ENCODE assay signal across 8 cellular contexts in genomic region chrX:47540754-47541538, GRCh38. TPM values are rescaled to one million over a fixed set of nuclear protein-coding genes. Genes with fewer than 3 reads are reported as not detected.
A peak's percentile ranks its signal among the peaks of the same experiment; 100 is the strongest.
DNase-seq lines count a peak whose midpoint lies in the region; ATAC-seq and TF ChIP-seq lines count a peak whose summit lies in the region.

No MANE protein-coding gene starts in this region.

- DNase-seq in AG09319 (ENCODE audit: extremely low read depth, low read depth) (peak; percentile 73), HEK293T (ENCODE audit: extremely low spot score) (peak; percentile 90), NCI-H524 (lab: John Stamatoyannopoulos, UW) (peak; percentile 83 to 94), astrocyte of the spinal cord (ENCODE audit: low read depth, low spot score) (peak; percentile 91), hepatic stellate cell (ENCODE audit: low spot score) (peak; percentile 87), prostate gland (ENCODE audit: low spot score) (peak; percentile 78)

- TF ChIP-seq CTCF in AG09319 (IDR thresholded peaks at IDR 0.05; ENCODE audit: low read depth, low read length) (peak; percentile 56), astrocyte of the spinal cord (IDR thresholded peaks at IDR 0.05; ENCODE audit: low read depth, low read length) (peak; percentile 62), prostate gland (IDR thresholded peaks at IDR 0.05) (peak; percentile 12 to 78 (median 62))

- H3K9me3 ChIP-seq in prostate gland = no peaks in the 10 kb centered on the region

- intact Hi-C loops in prostate gland (cut with DNase I) = loop anchor here (2.0 to 5.0 kb wide), 2 partner anchors 16 to 111 kb away; partner anchors contain the start of gene ELK1

- no peaks in the 10 kb centered on the region for H3K36me3 ChIP-seq in prostate gland

- WGBS in prostate gland = 20% methylated on average over 15 of the region's 15 CpGs

- POLR2A ChIA-PET in HEK293T (lab: Yijun Ruan, JAX) = interaction anchor here (0.7 to 3.0 kb wide), 4 partner anchors 15 to 103 kb away, joined by 3 to 17 read pairs (median 3); no protein-coding TSS in a partner anchor

- CTCF ChIA-PET in HEK293T (lab: Yijun Ruan, JAX) = interaction anchor here (0.6 to 1.5 kb wide), 5 partner anchors 15 to 215 kb away, joined by 3 to 4 read pairs (median 3); partner anchors contain the start of gene TIMP1

- in situ Hi-C loops in astrocyte of the spinal cord (cut with HindIII; ENCODE audit: low sequenced_read_pairs) = no loop called here

- no peaks in the 10 kb centered on the region for H3K27me3 ChIP-seq in prostate gland (replicated peaks; ENCODE audit: insufficient read depth)

- peak overlapping the region; percentile 77 to 79 for H3K27ac ChIP-seq in prostate gland

- peak; percentile 37 for TF ChIP-seq POLR2A in prostate gland (IDR thresholded peaks at IDR 0.05)

- H3K4me1 ChIP-seq in prostate gland (replicated peaks) = no peaks in the 10 kb centered on the region

- ATAC-seq in HG03280 (IDR thresholded peaks at IDR 0.05; ENCODE audit: unreplicated experiment) (no peak), HG03045 (IDR thresholded peaks at IDR 0.05; ENCODE audit: unreplicated experiment) (no peak)

- H3K4me3 ChIP-seq in astrocyte of the spinal cord (ENCODE audit: low read depth, low read length) (no peak overlapping the region), prostate gland (no peak overlapping the region)

TF ChIP-seq in HEK293T, 16 proteins besides CTCF, POLR2A, EP300 and RAD21:
- TF ChIP-seq ARNT (IDR thresholded peaks at IDR 0.05) (no peak), ELF4 (IDR thresholded peaks at IDR 0.05) (no peak), BHLHE40 (IDR thresholded peaks at IDR 0.05; ENCODE audit: borderline replicate concordance) (no peak), HDGF (IDR thresholded peaks at IDR 0.05; ENCODE audit: borderline replicate concordance) (no peak), PKNOX1 (IDR thresholded peaks at IDR 0.05) (no peak; the same call in 1 of the 2 replicates)

RNA-seq across cellular contexts. Expression of gene ARAF, which starts 20.1 kb away (rescaled TPM):
- 10 to 100 TPM; 55.4 to 69.3 TPM for total RNA-seq in prostate gland

RNA-seq across cellular contexts. Expression of gene TIMP1, which starts 41.3 kb away (rescaled TPM):
- 100 to 1,000 TPM; 373 to 916 TPM for total RNA-seq in prostate gland

RNA-seq across cellular contexts. Expression of gene ZNF41, which starts 57.9 kb away (rescaled TPM):
- 10 to 100 TPM in 1 of 2 donors, 1 to 10 TPM in 1; 8.3 to 12.3 TPM for total RNA-seq in prostate gland
